ENCODE assay signal across 8 cellular contexts in the genomic region with DNA sequence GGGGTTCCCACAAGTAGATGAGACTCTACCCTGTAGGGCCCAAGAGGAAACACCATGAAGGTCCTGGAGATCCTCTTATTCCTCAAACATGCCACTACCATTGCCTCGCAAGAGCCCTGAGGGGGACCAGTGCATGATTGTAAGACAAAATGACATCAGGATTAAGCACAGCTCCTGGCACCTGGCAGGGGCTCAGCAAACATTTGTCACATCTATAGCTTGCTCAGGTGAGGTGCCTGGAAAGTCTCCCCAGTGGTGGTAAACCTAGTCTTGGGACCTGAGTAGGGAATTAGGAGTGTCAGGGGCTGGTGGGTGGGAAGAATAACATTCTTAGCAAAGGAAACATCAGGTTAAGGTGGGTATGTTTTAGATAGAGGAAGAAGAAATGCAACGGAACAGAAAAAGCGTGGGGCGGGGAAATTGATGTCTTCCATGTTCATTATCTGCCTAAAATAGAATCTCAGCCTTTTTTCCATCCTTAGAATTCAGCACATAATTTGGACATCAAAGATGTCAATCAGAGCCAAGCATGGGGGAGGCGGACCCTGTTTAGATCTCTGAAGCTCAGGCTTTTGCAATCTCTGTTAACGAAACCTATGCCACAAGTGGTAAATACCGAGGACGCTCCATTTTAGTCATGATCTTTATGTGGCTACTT. TPM values are rescaled to one million over a fixed set of nuclear protein-coding genes. Genes with fewer than 3 reads are reported as not detected.
DNase-seq lines count a peak whose midpoint lies in the region; ATAC-seq, FAIRE-seq and TF ChIP-seq lines count a peak whose summit lies in the region.

No MANE protein-coding gene starts in this region.

- H3K79me2 ChIP-seq in K562 (ENCODE audit: control insufficient read depth, insufficient read depth, low read length): no peaks in the 10 kb centered on the region

- H3K9me3 ChIP-seq in CD4-positive, CD25-positive, alpha-beta regulatory T cell (ENCODE audit: control insufficient read depth in 2 of 2, low read length in 2 of 2): no peaks in the 10 kb centered on the region
- no peaks in the 10 kb centered on the region for H3K9me3 ChIP-seq in KOPT-K1 (ENCODE audit: insufficient read depth, low read length, poor library complexity, severe bottlenecking)
- H3K9me3 ChIP-seq in K562 (replicated peaks; ENCODE audit: control insufficient read depth, insufficient read depth, low read depth, low read length): no peaks in the 10 kb centered on the region
- H3K9me3 ChIP-seq in vagina: no peaks in the 10 kb centered on the region

- peak overlapping the region; percentile 90 to 98 (median 92) for H3K4me3 Mint-ChIP-seq in CD4-positive, CD25-positive, alpha-beta regulatory T cell

- H2AFZ ChIP-seq in K562 (ENCODE audit: low read depth, low read length): peak overlapping the region; percentile 73

- BruUV-seq in K562 (replicated peaks; lab: Mats Ljungman, UMichigan): TSS peak; percentile 59

- TF ChIP-seq POLR2A in K562 (conservative IDR thresholded peaks at IDR 0.05) (no peak), vagina (IDR thresholded peaks at IDR 0.05) (no peak)

- intact Hi-C loops in K562 (cut with micrococcal nuclease) (loop anchor here (1.0 kb wide), 2 partner anchors 22 to 204 kb away; no protein-coding TSS in a partner anchor), vagina (cut with DNase I) (no loop called here)

- WGBS in K562 (ENCODE audit: insufficient coverage, low coverage, missing lambda C conversion rate): 9% methylated on average over 8 of the region's 8 CpGs

- peak overlapping the region; percentile 88 for H3K4me3 ChIP-seq in CD4-positive, CD25-positive, alpha-beta regulatory T cell (ENCODE audit: low read depth, low read length)
- peak overlapping the region; percentile 52 for H3K4me3 ChIP-seq in K562
- H3K4me3 ChIP-seq in vagina: peak overlapping the region; percentile 54 to 76

- H3K27me3 ChIP-seq in CD4-positive, CD25-positive, alpha-beta regulatory T cell (ENCODE audit: control insufficient read depth, insufficient read depth, low read length): no peaks in the 10 kb centered on the region
- H3K27me3 ChIP-seq in K562 (ENCODE audit: control insufficient read depth in 2 of 2, insufficient read depth in 2 of 2, low read length in 2 of 2) (peaks cover 47 to 53% of the 10 kb centered on the region in 2 experiments), vagina (no peaks in the 10 kb centered on the region)

- POLR2A ChIA-PET in K562 (lab: Yijun Ruan, JAX): interaction anchor here (0.5 to 3.6 kb wide), 27 partner anchors 9 to 979 kb away, joined by 3 to 23 read pairs (median 4); a partner anchor contains a TSS

- no peaks in the 10 kb centered on the region for H3K36me3 ChIP-seq in CD4-positive, CD25-positive, alpha-beta regulatory T cell (ENCODE audit: control insufficient read depth, insufficient read depth, low read length)
- H3K36me3 ChIP-seq in KOPT-K1 (ENCODE audit: insufficient read depth, low read length) (no peaks in the 10 kb centered on the region), K562 (ENCODE audit: control insufficient read depth, insufficient read depth, low read length) (no peaks in the 10 kb centered on the region), vagina (no peaks in the 10 kb centered on the region)

- peak overlapping the region in 2 of 3 donors; percentile 91 for H3K27ac Mint-ChIP-seq in CD4-positive, CD25-positive, alpha-beta regulatory T cell

- FAIRE-seq in K562 (lab: Jason Lieb, UNC): no peak

- DNase-seq in CD4-positive, CD25-positive, alpha-beta regulatory T cell: peak in 1 of 3 donors; percentile 46
- DNase-seq in K562 (ENCODE audit: extremely low read depth in 1 of 4, low spot score in 3 of 4) (peak in 2 of 4 experiments; percentile 46 to 54), medulla oblongata (ENCODE audit: extremely low spot score) (peak; percentile 22), vagina (ENCODE audit: extremely low spot score in 2 of 2) (no peak), cerebellum (ENCODE audit: low spot score) (no peak), NCI-H2107 treated with DMSO at 0.1 percent for 48 hours (lab: John Stamatoyannopoulos, UW; ENCODE audit: unreplicated experiment) (no peak), NCI-H1694 treated with DMSO at 0.1 percent for 48 hours (lab: John Stamatoyannopoulos, UW) (no peak)

- TF ChIP-seq EP300 in K562 (IDR thresholded peaks at IDR 0.05; ENCODE audit: low read length): no peak

- no peaks in the 10 kb centered on the region for H3K36me3 Mint-ChIP-seq in CD4-positive, CD25-positive, alpha-beta regulatory T cell

- H3K27ac ChIP-seq in CD4-positive, CD25-positive, alpha-beta regulatory T cell (ENCODE audit: insufficient read depth, low read length, poor library complexity, severe bottlenecking): peak overlapping the region; percentile 72
- peak overlapping the region; percentile 76 for H3K27ac ChIP-seq in KOPT-K1 (ENCODE audit: low read depth, low read length, poor library complexity, severe bottlenecking)
- no peak overlapping the region for H3K27ac ChIP-seq in K562 (ENCODE audit: extremely low read depth, low read depth, low read length)
- H3K27ac ChIP-seq in vagina: peak overlapping the region; percentile 58

- no peak for ATAC-seq in CD4-positive, CD25-positive, alpha-beta regulatory T cell (ENCODE audit: low read depth in 2 of 2)
- no peak for ATAC-seq in K562

- peaks cover 10 to 17% (median 14%) of the 10 kb centered on the region in 4 donors for H3K4me1 Mint-ChIP-seq in CD4-positive, CD25-positive, alpha-beta regulatory T cell

- peak overlapping the region; percentile 0 to 85; a peak in 2 of 4 replicates for H3K9ac ChIP-seq in K562 (ENCODE audit: insufficient read depth in 1 of 2, low read depth in 2 of 2, low read length in 2 of 2)

- 0 out of 2 replicates have a peak, but pooled peaks cover 10% of the 10 kb centered on the region for H4K20me1 ChIP-seq in K562 (replicated peaks; ENCODE audit: control insufficient read depth, insufficient read depth, low read length)

- H3K4me2 ChIP-seq in K562 (ENCODE audit: insufficient read depth, low read length): peak overlapping the region; percentile 70

- TF ChIP-seq CTCF in K562 (IDR thresholded peaks at IDR 0.05 in 2 of 3, conservative IDR thresholded peaks at IDR 0.05 in 1 of 3; ENCODE audit: insufficient read depth in 2 of 3, low read depth in 1 of 3, low read length in 3 of 3): no peak
- TF ChIP-seq CTCF in vagina (IDR thresholded peaks at IDR 0.05): no peak

- peaks cover 18% of the 10 kb centered on the region for H3K4me1 ChIP-seq in CD4-positive, CD25-positive, alpha-beta regulatory T cell (ENCODE audit: control insufficient read depth, insufficient read depth, low read length, poor library complexity, severe bottlenecking)
- H3K4me1 ChIP-seq in K562 (replicated peaks in 1 of 2; ENCODE audit: control insufficient read depth in 2 of 2, insufficient read depth in 2 of 2, low read length in 2 of 2) (peaks cover 17 to 29% of the 10 kb centered on the region in 2 experiments), vagina (peaks cover 14% of the 10 kb centered on the region)

- H3K9me1 ChIP-seq in K562 (ENCODE audit: control insufficient read depth, insufficient read depth, low read length): no peaks in the 10 kb centered on the region

- TF ChIP-seq RAD21 in K562 (CRISPR knock-in tag; conservative IDR thresholded peaks at IDR 0.05 in 1 of 2, IDR thresholded peaks at IDR 0.05 in 1 of 2): no peak

- in situ Hi-C loops in K562 (cut with MboI): no loop called here

- CTCF ChIA-PET in K562 (lab: Yijun Ruan, JAX; ENCODE audit: low intra/inter-chr PET ratio): interaction anchor here (0.8 kb wide), 1 partner anchor 78 kb away, joined by 3 read pairs; no protein-coding TSS in a partner anchor

- H3K27me3 Mint-ChIP-seq in CD4-positive, CD25-positive, alpha-beta regulatory T cell: peaks cover 5% of the 10 kb centered on the region

- no peaks in the 10 kb centered on the region for H3K9me3 Mint-ChIP-seq in CD4-positive, CD25-positive, alpha-beta regulatory T cell

TF ChIP-seq in K562, 482 proteins besides CTCF, POLR2A, EP300 and RAD21 (continues in another document):
- TF ChIP-seq CBX2 (IDR thresholded peaks at IDR 0.05; ENCODE audit: insufficient read depth, low read length, poor library complexity, severe bottlenecking) (peak; percentile 77), TAL1 (IDR thresholded peaks at IDR 0.05) (no peak), KDM5B (IDR thresholded peaks at IDR 0.05; ENCODE audit: insufficient replicate concordance, low read depth, low read length) (peak; percentile 35), U2AF1 (optimal IDR thresholded peaks at IDR 0.05; ENCODE audit: low read depth, low read length) (no peak), NR1H2 (CRISPR knock-in tag; IDR thresholded peaks at IDR 0.05) (no peak), PURB (CRISPR knock-in tag; IDR thresholded peaks at IDR 0.05; ENCODE audit: low read depth) (no peak), CC2D1A (IDR thresholded peaks at IDR 0.05) (no peak), ARID2 (IDR thresholded peaks at IDR 0.05) (no peak)

RNA-seq across cellular contexts. Expression of a gene that starts 0.9 kb away (rescaled TPM):
- total RNA-seq in CD4-positive, CD25-positive, alpha-beta regulatory T cell: 8.9 TPM
- 10 to 100 TPM in 2 of 4 donors, 1 to 10 TPM in 2; 5.4 to 20.1 (median 11.3) TPM for polyA plus RNA-seq in CD4-positive, CD25-positive, alpha-beta regulatory T cell
- 4.4 and 6.2 TPM in 2 replicates for total RNA-seq in K562 (2011; cell fraction: chromatin; rRNA removed; ENCODE audit: low replicate concordance)
- 3.0 TPM in 2 replicates for total RNA-seq in K562 (2011; cell fraction: nucleolus; rRNA removed)
- total RNA-seq in K562 (2011; cell fraction: nucleoplasm; rRNA removed): 4.6 and 4.7 TPM in 2 replicates
- total RNA-seq in K562 (2014; rRNA removed) (0.18 and 0.49 TPM in 2 replicates), K562 (2014; rRNA removed; fragmentation: Illumina TruSeq; extraction: Trizol) (0.41 and 0.47 TPM in 2 replicates), K562 (2015; rRNA removed; fragmentation: Illumina TruSeq; extraction: Trizol) (0.15 and 0.25 TPM in 2 replicates), K562 (2021) (0.53 and 0.54 TPM in 2 replicates), vagina (4.9 TPM), cerebellum (38.7 TPM)
- polyA plus RNA-seq in K562 (2011; rRNA removed) (2.2 and 2.4 TPM in 2 replicates), K562 (2014; fragmentation: Illumina TruSeq; extraction: Trizol) (0.46 TPM in 2 replicates), K562 (2014; fragmentation: Nextera tagmentation; extraction: Ambion mirVana) (under 1 TPM; 0.07 to 0.10 TPM), K562 (2014; rRNA removed) (0.36 and 1.7 TPM in 2 replicates)
- 0.63 and 1.4 TPM in 2 replicates for polyA plus RNA-seq in K562 (2011; cell fraction: cytosol; rRNA removed)
- 1.9 and 2.6 TPM in 2 replicates for polyA plus RNA-seq in K562 (2011; cell fraction: nucleus; rRNA removed)
- polyA plus RNA-seq in K562 (2012): 0.59 and 4.0 TPM in 2 replicates
- 1.4 and 3.0 TPM in 2 replicates for polyA minus RNA-seq in K562 (2011; rRNA and poly(A)+ RNA removed)
- polyA minus RNA-seq in K562 (2011; cell fraction: cytosol; rRNA and poly(A)+ RNA removed): 0.46 and 0.67 TPM in 2 replicates
- polyA minus RNA-seq in K562 (2011; cell fraction: nucleus; rRNA and poly(A)+ RNA removed): 0.67 and 1.00 TPM in 2 replicates
